Comparison of ENCODE assay signal across 18 cellular contexts in the genomic region with DNA sequence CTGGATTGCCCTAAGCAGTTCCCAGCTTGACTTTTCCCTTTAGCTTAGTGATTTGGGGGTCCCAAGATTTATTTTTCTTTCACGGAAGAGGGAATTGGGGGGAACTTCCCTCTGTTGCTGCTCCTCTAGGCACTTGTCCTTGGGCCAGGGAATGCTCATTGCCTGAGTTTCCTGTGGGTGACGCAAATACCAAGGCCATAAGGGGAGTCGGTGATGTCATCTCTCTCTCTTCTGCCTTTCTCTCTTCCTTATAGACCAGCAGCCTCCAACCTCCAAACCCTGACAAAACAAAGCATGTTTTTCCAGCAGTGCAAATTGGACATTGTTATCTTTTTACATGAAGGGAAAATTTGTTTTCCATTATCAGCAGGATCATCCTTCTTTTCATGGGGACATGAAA.
"Had no signal": no experiment of that assay in that cellular context is flagged by ENCODE, and none has a peak within 500 bp of the region (broad histone marks: within the 10 kb centered on the region; RNA-seq: fewer than 3 reads in every experiment).

No MANE protein-coding gene starts in this region.

- H3K27me3 ChIP-seq: heart left ventricle, spleen, testis, tibial nerve, upper lobe of right lung, vagina had no signal

- H3K27me3 Mint-ChIP-seq: stimulated activated memory B cell treated with anti-CD40 and anti-IgM and Interleukin-4, amounts not matched to agents 10 μg/mL and 1 μg/mL and 100 μg/mL, for 72 hours; stimulated activated naive CD8-positive, alpha-beta T cell treated with anti-CD3 and anti-CD28 coated beads, Interleukin-15, amount 100 ng/mL, for 72 hours had no signal

- H3K27ac ChIP-seq: heart left ventricle, spleen, testis, tibial nerve, upper lobe of right lung, vagina had no signal

- H3K4me3 ChIP-seq: heart left ventricle, mucosa of descending colon, spleen, testis, tibial nerve, upper lobe of right lung, vagina had no signal

- H3K27ac Mint-ChIP-seq: natural killer cell; stimulated activated memory B cell treated with anti-CD40 and anti-IgM and Interleukin-4, amounts not matched to agents 10 μg/mL and 1 μg/mL and 100 μg/mL, for 72 hours; stimulated activated naive CD8-positive, alpha-beta T cell treated with anti-CD3 and anti-CD28 coated beads, Interleukin-15, amount 100 ng/mL, for 72 hours had no signal

- H3K9me3 ChIP-seq: heart left ventricle, mucosa of descending colon, spleen, testis, tibial nerve, upper lobe of right lung, vagina had no signal

- H3K9me3 Mint-ChIP-seq: natural killer cell; neural crest cell; stimulated activated memory B cell treated with anti-CD40 and anti-IgM and Interleukin-4, amounts not matched to agents 10 μg/mL and 1 μg/mL and 100 μg/mL, for 72 hours had no signal

- H3K36me3 ChIP-seq: heart left ventricle, spleen, tibial nerve, upper lobe of right lung, vagina had no signal

- H3K4me1 ChIP-seq: testis, tibial nerve, upper lobe of right lung, vagina had no signal

- H3K36me3 Mint-ChIP-seq: natural killer cell had no signal

- ATAC-seq: heart left ventricle; mucosa of descending colon; sciatic nerve; stimulated activated memory B cell treated with anti-CD40 and anti-IgM and Interleukin-4, amounts not matched to agents 10 μg/mL and 1 μg/mL and 100 μg/mL, for 72 hours; stimulated activated naive CD8-positive, alpha-beta T cell treated with anti-CD3 and anti-CD28 coated beads, Interleukin-15, amount 100 ng/mL, for 72 hours; upper lobe of right lung had no signal

- H3K4me3 Mint-ChIP-seq: natural killer cell; neural crest cell; stimulated activated memory B cell treated with anti-CD40 and anti-IgM and Interleukin-4, amounts not matched to agents 10 μg/mL and 1 μg/mL and 100 μg/mL, for 72 hours; stimulated activated naive CD8-positive, alpha-beta T cell treated with anti-CD3 and anti-CD28 coated beads, Interleukin-15, amount 100 ng/mL, for 72 hours had no signal

- DNase-seq: effector CD8-positive, alpha-beta T cell; heart left ventricle; hippocampal formation; mucosa of descending colon; natural killer cell; posterior cingulate gyrus; spleen; stimulated activated CD4-positive, alpha-beta T cell treated with anti-CD3 and anti-CD28 coated beads, Interleukin-15, amount 100 ng/mL, for 24 hours; stimulated activated CD4-positive, alpha-beta T cell treated with anti-CD3 and anti-CD28 coated beads, Interleukin-1b, Interleukin-23, amount 100 ng/mL, for 48 hours; stimulated activated CD4-positive, alpha-beta T cell treated with anti-CD3 and anti-CD28 coated beads, Interleukin-4, amount 100 ng/mL, for 24 hours; stimulated activated naive CD8-positive, alpha-beta T cell treated with anti-CD3 and anti-CD28 coated beads, Interleukin-15, amount 100 ng/mL, for 72 hours; testis; upper lobe of right lung had no signal

- H3K4me1 Mint-ChIP-seq: neural crest cell; stimulated activated naive CD8-positive, alpha-beta T cell treated with anti-CD3 and anti-CD28 coated beads, Interleukin-15, amount 100 ng/mL, for 72 hours had no signal
